In genomic region chr3:14602804-14603644, GRCh38 we compare ENCODE assay signal across 12 cellular contexts. TPM values are rescaled to one million over a fixed set of nuclear protein-coding genes. Genes with fewer than 3 reads are reported as not detected.
A peak's percentile ranks its signal among the peaks of the same experiment; 100 is the strongest.
DNase-seq lines count a peak whose midpoint lies in the region; ATAC-seq and TF ChIP-seq lines count a peak whose summit lies in the region.
"Had no signal": no experiment of that assay in that cellular context is flagged by ENCODE, and none has a peak within 500 bp of the region (broad histone marks: within the 10 kb centered on the region; RNA-seq: fewer than 3 reads in every experiment).

No MANE protein-coding gene starts in this region.

- WGBS in spleen, 5 donors: 5 to 8% (median 6%) methylated on average over 35 to 85 of the region's 85 CpGs

- peaks cover 56% of the 10 kb centered on the region for H3K27me3 ChIP-seq in adipocyte (replicated peaks; ENCODE audit: control insufficient read depth, insufficient read depth, low read length)
- peaks cover 12 to 96% (median 39%) of the 10 kb centered on the region in 7 donors for H3K27me3 ChIP-seq in spleen (replicated peaks in 1 of 7)

- H3K9me3 ChIP-seq in adipocyte (ENCODE audit: control insufficient read depth, low read length) (peaks cover 4% of the 10 kb centered on the region), spleen (peaks cover 0 to 5% (median 0%) of the 10 kb centered on the region in 8 donors)

- H3K36me3 ChIP-seq in adipocyte (ENCODE audit: control insufficient read depth, insufficient read depth, low read length, severe bottlenecking) (no peaks in the 10 kb centered on the region), spleen (no peaks in the 10 kb centered on the region)

- H3K9ac ChIP-seq in adipocyte (ENCODE audit: low read length): no peak overlapping the region

- H3K27ac ChIP-seq in spleen: no peak overlapping the region

- TF ChIP-seq CTCF in spleen (IDR thresholded peaks at IDR 0.05 in 8 of 11, conservative IDR thresholded peaks at IDR 0.05 in 3 of 11): no peak

- ATAC-seq in HG02884 (IDR thresholded peaks at IDR 0.05; ENCODE audit: unreplicated experiment): no peak
- ATAC-seq in HG03039 (IDR thresholded peaks at IDR 0.05; ENCODE audit: unreplicated experiment): no peak

- intact Hi-C loops in spleen (cut with DNase I; ENCODE audit: low total_unique reads): no loop called here

- H3K4me1 ChIP-seq in adipocyte (ENCODE audit: control insufficient read depth, insufficient read depth, low read length) (no peaks in the 10 kb centered on the region), spleen (peaks cover 3 to 10% (median 6%) of the 10 kb centered on the region in 6 donors)

- TF ChIP-seq POLR2A in spleen (IDR thresholded peaks at IDR 0.05): no peak

- H3K4me3 ChIP-seq in adipocyte (ENCODE audit: low read length) (no peak overlapping the region), spleen (peak overlapping the region in 5 of 8 donors; percentile 10 to 47 (median 14))

- DNase-seq in NCI-H146 (lab: John Stamatoyannopoulos, UW) (peak; percentile 44), NCI-H146 treated with DMSO at 0.1 percent for 48 hours (lab: John Stamatoyannopoulos, UW; ENCODE audit: unreplicated experiment) (no peak), adipocyte (ENCODE audit: low read depth) (peak; percentile 7), islet precursor cell (peak; percentile 69), spleen (no peak)
- DNase-seq in activated CD4-positive, alpha-beta T cell treated with anti-CD3 and anti-CD28 coated beads for 48 hours: no peak
- DNase-seq: HCEC 1CT; midbrain; SHP77; stimulated activated CD4-positive, alpha-beta T cell treated with anti-CD3 and anti-CD28 coated beads, Interleukin-4, amount 100 ng/mL, for 4 hours had no signal

RNA-seq across cellular contexts. Expression of gene CCDC174, which starts 48.5 kb away (rescaled TPM):
- total RNA-seq in spleen: 10 to 100 TPM; 26.2 to 41.0 (median 31.0) TPM
- 10 to 100 TPM; 14.0 to 20.0 (median 14.4) TPM for polyA plus RNA-seq in spleen

Comparison
In these comparisons a context has a peak if more than half of its experiments do, and no peak if none do; other contexts are left out.
1. DNase-seq: peak in NCI-H146 (single experiment), adipocyte (single experiment) and islet precursor cell (single experiment); none in NCI-H146 treated with DMSO at 0.1 percent for 48 hours (single experiment), spleen (single experiment) and activated CD4-positive, alpha-beta T cell treated with anti-CD3 and anti-CD28 coated beads for 48 hours (single experiment).